Comparison of ENCODE assay signal across 18 cellular contexts in genomic region chr1:67704351-67704750, GRCh38. TPM values are rescaled to one million over a fixed set of nuclear protein-coding genes. Genes with fewer than 3 reads are reported as not detected.
DNase-seq lines count a peak whose midpoint lies in the region; ATAC-seq, FAIRE-seq and TF ChIP-seq lines count a peak whose summit lies in the region.
"Had no signal": no experiment of that assay in that cellular context is flagged by ENCODE, and none has a peak within 500 bp of the region (broad histone marks: within the 10 kb centered on the region; RNA-seq: fewer than 3 reads in every experiment).

No MANE protein-coding gene starts in this region.

- H3F3A ChIP-seq in PC-9 (ENCODE audit: insufficient read depth, low read depth) = peaks cover 21% of the 10 kb centered on the region; the same call in 1 of the 2 replicates

- BruUV-seq in HepG2 (replicated peaks; lab: Mats Ljungman, UMichigan) (no TSS peak), PC-9 (replicated peaks; lab: Mats Ljungman, UMichigan) (TSS peak; percentile 13)

- POLR2A ChIA-PET in HepG2 (lab: Yijun Ruan, JAX) (no interaction called here), PC-9 (lab: Charles Lee; ENCODE audit: unreplicated experiment) (no interaction called here)

- H3K27ac ChIP-seq in HepG2 (ENCODE audit: extremely low read length, insufficient read depth, low read length) (no peak overlapping the region), right lobe of liver (no peak overlapping the region), PC-9 (no peak overlapping the region)
- H3K27ac ChIP-seq: BLaER1 treated with 17β-estradiol and CSF1 and Interleukin-3, amounts not matched to agents 10 nM and 100 nM had no signal

- CTCF ChIA-PET in HepG2 (lab: Yijun Ruan, JAX; ENCODE audit: low intra/inter-chr PET ratio, low total read pairs) (no interaction called here), PC-9 (lab: Charles Lee) (interaction anchor here (0.7 kb wide), 1 partner anchor 143 kb away, joined by 3 read pairs; no protein-coding TSS in a partner anchor)

- in situ Hi-C loops in HepG2 (cut with HindIII; ENCODE audit: extremely low pct_ligation_motif_present, low pct_unique_long_range_greater_than_20kb) = no loop called here

- peaks cover 0 to 14% of the 10 kb centered on the region in 2 experiments; a peak in 1 of 5 replicates for H3K27me3 ChIP-seq in HepG2 (ENCODE audit: control insufficient read depth in 1 of 2, insufficient read depth in 2 of 2, low read length in 2 of 2)
- H3K27me3 ChIP-seq in right lobe of liver = no peaks in the 10 kb centered on the region
- no peaks in the 10 kb centered on the region for H3K27me3 ChIP-seq in PC-9 (ENCODE audit: insufficient read depth, low read depth)
- H3K27me3 ChIP-seq: BLaER1 treated with 17β-estradiol and CSF1 and Interleukin-3, amounts not matched to agents 10 nM and 100 nM had no signal

- TF ChIP-seq CTCF in HepG2 (CRISPR knock-in tag; IDR thresholded peaks at IDR 0.05) = no peak
- no peak for TF ChIP-seq CTCF in right lobe of liver (IDR thresholded peaks at IDR 0.05)
- no peak for TF ChIP-seq CTCF in PC-9 (conservative IDR thresholded peaks at IDR 0.05)

- TF ChIP-seq EP300 in HepG2 (IDR thresholded peaks at IDR 0.05; ENCODE audit: low read depth in 2 of 2, low read length in 2 of 2) (no peak), HepG2 (CRISPR knock-in tag; IDR thresholded peaks at IDR 0.05; ENCODE audit: borderline replicate concordance) (no peak)

- H3K4me1 ChIP-seq in HepG2 (ENCODE audit: insufficient read depth, low read length) (peaks cover 28% of the 10 kb centered on the region), right lobe of liver (no peaks in the 10 kb centered on the region), PC-9 (replicated peaks; ENCODE audit: insufficient read depth) (peaks cover 24% of the 10 kb centered on the region)
- H3K4me1 ChIP-seq: BLaER1 treated with 17β-estradiol and CSF1 and Interleukin-3, amounts not matched to agents 10 nM and 100 nM had no signal

- no peak for TF ChIP-seq POLR2A in HepG2 (IDR thresholded peaks at IDR 0.05; ENCODE audit: insufficient read depth in 1 of 2, low read depth in 2 of 2, low read length in 2 of 2)
- no peak for TF ChIP-seq POLR2A in right lobe of liver (IDR thresholded peaks at IDR 0.05)

- no peak for FAIRE-seq in HepG2 (lab: Jason Lieb, UNC)
- FAIRE-seq: D721Med, G401.6, GM12892, GM18507, HTR-8/SVneo had no signal

- no peak overlapping the region for H3K4me3 ChIP-seq in HepG2 (replicated peaks in 1 of 3; ENCODE audit: insufficient read depth in 1 of 3, low read depth in 2 of 3, low read length in 3 of 3)
- no peak overlapping the region for H3K4me3 ChIP-seq in right lobe of liver
- H3K4me3 ChIP-seq in PC-9 = no peak overlapping the region
- H3K4me3 ChIP-seq: BLaER1 treated with 17β-estradiol and CSF1 and Interleukin-3, amounts not matched to agents 10 nM and 100 nM had no signal

- ATAC-seq in HepG2 = no peak
- no peak for ATAC-seq in right lobe of liver
- no peak for ATAC-seq in GM21390 (IDR thresholded peaks at IDR 0.05; ENCODE audit: unreplicated experiment)
- ATAC-seq: CD8-positive, alpha-beta T cell had no signal

- H3K4me2 ChIP-seq in HepG2 (ENCODE audit: low read depth, low read length) (no peak overlapping the region), PC-9 (no peak overlapping the region)
- H3K4me2 ChIP-seq: BLaER1 treated with 17β-estradiol and CSF1 and Interleukin-3, amounts not matched to agents 10 nM and 100 nM had no signal

- no peaks in the 10 kb centered on the region for H3K9me2 ChIP-seq in PC-9 (ENCODE audit: insufficient read depth)

- H3K79me2 ChIP-seq in HepG2 (ENCODE audit: insufficient read depth, low read length) = no peaks in the 10 kb centered on the region
- H3K79me2 ChIP-seq in PC-9 (ENCODE audit: low read depth) = no peaks in the 10 kb centered on the region

- no peak overlapping the region for H2AFZ ChIP-seq in HepG2 (ENCODE audit: low read length)
- H2AFZ ChIP-seq in PC-9 = no peak overlapping the region

- no peaks in the 10 kb centered on the region for H3K36me3 ChIP-seq in HepG2 (replicated peaks in 1 of 2; ENCODE audit: control insufficient read depth in 1 of 2, insufficient read depth in 2 of 2, low read length in 2 of 2)
- peaks cover 0 to 15% (median 7%) of the 10 kb centered on the region in 4 donors for H3K36me3 ChIP-seq in right lobe of liver
- peaks cover 6% of the 10 kb centered on the region; the same call in 1 of the 2 replicates for H3K36me3 ChIP-seq in PC-9 (ENCODE audit: low read depth)

- H3K9me3 ChIP-seq in HepG2 (ENCODE audit: low read length) (no peaks in the 10 kb centered on the region), right lobe of liver (no peaks in the 10 kb centered on the region), PC-9 (ENCODE audit: insufficient read depth, low read depth) (no peaks in the 10 kb centered on the region)
- H3K9me3 ChIP-seq: BLaER1 treated with 17β-estradiol and CSF1 and Interleukin-3, amounts not matched to agents 10 nM and 100 nM had no signal

- whole genome bisulfite sequencing in HepG2 (ENCODE audit: low lambda C conversion rate) = 53% methylated on average over 3 of the region's 3 CpGs
- 94% methylated on average over 3 of the region's 3 CpGs for WGBS in right lobe of liver (ENCODE audit: insufficient coverage, low coverage, low lambda C conversion rate, missing lambda C conversion rate)

- no peak overlapping the region for H3K9ac ChIP-seq in HepG2 (ENCODE audit: insufficient read depth, low read depth, low read length)
- H3K9ac ChIP-seq: BLaER1 treated with 17β-estradiol and CSF1 and Interleukin-3, amounts not matched to agents 10 nM and 100 nM had no signal

- H4K20me1 ChIP-seq in HepG2 (ENCODE audit: insufficient read depth, low read length) (no peaks in the 10 kb centered on the region), PC-9 (ENCODE audit: insufficient read depth) (no peaks in the 10 kb centered on the region)
- H4K20me1 ChIP-seq: BLaER1 treated with 17β-estradiol and CSF1 and Interleukin-3, amounts not matched to agents 10 nM and 100 nM had no signal

- no peak for TF ChIP-seq RAD21 in HepG2 (CRISPR knock-in tag; IDR thresholded peaks at IDR 0.05)

- intact Hi-C loops in HepG2 (cut with micrococcal nuclease; ENCODE audit: unreplicated experiment) (no loop called here), right lobe of liver (cut with DNase I) (no loop called here), PC-9 (cut with micrococcal nuclease; ENCODE audit: unreplicated experiment) (loop anchor here (10.0 kb wide), 1 partner anchor 470 kb away; no protein-coding TSS in a partner anchor)

- DNase-seq in HepG2 (ENCODE audit: low spot score) = no peak
- no peak for DNase-seq in right lobe of liver
- no peak for DNase-seq in PC-9
- DNase-seq in myocyte (ENCODE audit: low read depth) = peak; percentile 75
- no peak for DNase-seq in HUDEP-2 (lab: John Stamatoyannopoulos, UW; ENCODE audit: unreplicated experiment in 76 of 76)
- DNase-seq in NCI-H748 (lab: John Stamatoyannopoulos, UW; ENCODE audit: unreplicated experiment) = no peak
- no peak for DNase-seq in NCI-H1930 (lab: John Stamatoyannopoulos, UW)
- DNase-seq: 8988T; CD8-positive, alpha-beta T cell; GOT3; H9 had no signal

TF ChIP-seq in HepG2, 621 proteins besides CTCF, POLR2A, EP300 and RAD21 (continues in another document):
- peak; percentile 33; the same call in 1 of the 2 replicates for TF ChIP-seq ZNF263 (CRISPR knock-in tag; IDR thresholded peaks at IDR 0.05)

RNA-seq across cellular contexts. Expression of gene GADD45A, which starts 19.4 kb away (rescaled TPM):
- 25.0 and 46.2 TPM in 2 replicates for total RNA-seq in HepG2 (2016; rRNA removed; fragmentation: Illumina TruSeq; extraction: Trizol)
- total RNA-seq in HepG2 (2016; cell fraction: cytosol; rRNA removed; fragmentation: Illumina TruSeq; extraction: Trizol; ENCODE audit: low read depth) = 21.8 and 26.9 TPM in 2 replicates
- total RNA-seq in HepG2 (2016; cell fraction: insoluble cytoplasmic fraction; rRNA removed; fragmentation: Illumina TruSeq; extraction: Trizol) = 23.2 and 49.2 TPM in 2 replicates
- 27.1 and 30.4 TPM in 2 replicates for total RNA-seq in HepG2 (2016; cell fraction: membrane; rRNA removed; fragmentation: Illumina TruSeq; extraction: Trizol)
- 59.8 and 64.1 TPM in 2 replicates for total RNA-seq in HepG2 (2016; cell fraction: nucleus; rRNA removed; fragmentation: Illumina TruSeq; extraction: Trizol)
- 33.2 and 36.2 TPM in 2 replicates for polyA plus RNA-seq in HepG2 (2011; rRNA removed)
- polyA plus RNA-seq in HepG2 (2011; cell fraction: cytosol; rRNA removed) = 30.4 and 31.8 TPM in 2 replicates
- 131 and 138 TPM in 2 replicates for polyA plus RNA-seq in HepG2 (2011; cell fraction: nucleus; rRNA removed)
- 49.0 and 63.8 TPM in 2 replicates for polyA plus RNA-seq in HepG2 (2012)
- polyA plus RNA-seq in HepG2 (2016; cell fraction: cytosol; fragmentation: Illumina TruSeq; extraction: Trizol; ENCODE audit: low read depth) = 24.1 and 25.0 TPM in 2 replicates
- 48.7 and 51.1 TPM in 2 replicates for polyA plus RNA-seq in HepG2 (2016; cell fraction: insoluble cytoplasmic fraction; fragmentation: Illumina TruSeq; extraction: Trizol; ENCODE audit: low read depth)
- polyA plus RNA-seq in HepG2 (2016; cell fraction: membrane; fragmentation: Illumina TruSeq; extraction: Trizol; ENCODE audit: low read depth) = 26.6 and 28.9 TPM in 2 replicates
- polyA plus RNA-seq in HepG2 (2016; cell fraction: nucleus; fragmentation: Illumina TruSeq; extraction: Trizol; ENCODE audit: insufficient read depth, low read depth) = 151 and 156 TPM in 2 replicates
- 1.4 and 17.0 TPM in 2 replicates for polyA minus RNA-seq in HepG2 (2011; rRNA and poly(A)+ RNA removed; ENCODE audit: low replicate concordance)
- 11.3 and 13.7 TPM in 2 replicates for polyA minus RNA-seq in HepG2 (2011; cell fraction: cytosol; rRNA and poly(A)+ RNA removed)
- polyA minus RNA-seq in HepG2 (2011; cell fraction: nucleus; rRNA and poly(A)+ RNA removed) = 60.7 and 75.2 TPM in 2 replicates
- total RNA-seq in right lobe of liver = 10 to 100 TPM; 14.1 to 66.4 (median 43.6) TPM
- total RNA-seq in PC-9 (2021) = 63.6 and 112 TPM in 2 replicates
- 73.6 and 85.0 TPM in 2 replicates for total RNA-seq in myocyte
- polyA plus RNA-seq in myocyte (2012) = 94.5 TPM
